10 cellular contexts compared by ENCODE assay signal in the genomic region with DNA sequence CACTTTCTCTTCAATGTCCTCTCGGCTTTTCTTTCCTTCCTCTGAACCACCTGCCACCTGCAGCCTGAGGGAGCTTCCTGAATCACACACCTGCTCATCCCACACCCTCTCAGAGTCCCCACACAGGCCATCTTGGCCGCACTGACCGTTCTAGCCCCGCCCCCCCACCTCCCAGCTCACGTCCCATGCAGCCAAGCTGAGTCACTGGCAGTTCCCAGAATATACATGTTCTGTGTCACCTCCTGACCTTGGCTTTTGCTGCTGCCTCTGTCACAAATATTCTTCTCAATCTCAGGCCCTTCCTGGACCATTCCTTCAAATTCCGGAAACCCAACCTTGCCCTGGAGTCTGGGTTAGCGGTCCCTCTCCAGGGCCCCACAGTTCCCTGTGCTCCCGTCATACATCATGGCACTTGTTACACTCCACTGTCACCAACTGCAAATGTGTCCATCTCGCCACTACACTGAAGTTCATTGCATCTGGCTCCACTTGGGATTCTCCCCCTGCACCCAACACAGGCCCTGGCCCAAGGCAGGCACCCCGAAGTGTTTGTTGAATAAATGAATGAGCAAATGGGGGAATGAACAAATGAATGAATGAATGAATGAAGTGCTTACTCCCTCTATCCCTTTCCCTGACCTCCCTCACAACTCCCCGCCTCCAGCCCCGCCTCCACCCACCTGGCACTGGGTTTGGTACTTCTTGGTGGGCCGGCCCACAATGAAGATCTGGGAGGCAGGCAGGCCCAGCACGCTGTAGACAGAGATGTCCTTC. TPM values are rescaled to one million over a fixed set of nuclear protein-coding genes. Genes with fewer than 3 reads are reported as not detected.
DNase-seq lines count a peak whose midpoint lies in the region; ATAC-seq and TF ChIP-seq lines count a peak whose summit lies in the region.
"Had no signal": no experiment of that assay in that cellular context is flagged by ENCODE, and none has a peak within 500 bp of the region (broad histone marks: within the 10 kb centered on the region; RNA-seq: fewer than 3 reads in every experiment).

No MANE protein-coding gene starts in this region.

- peak overlapping the region in 2 of 3 experiments; percentile 42 to 51 for H3K4me3 Mint-ChIP-seq in nephron

- H3K4me1 Mint-ChIP-seq in nephron = peaks cover 36% of the 10 kb centered on the region

- ATAC-seq in esophagus mucosa (peak; percentile 58), HG03025 (IDR thresholded peaks at IDR 0.05; ENCODE audit: low FRiP score, unreplicated experiment) (no peak)

- H3K9me3 Mint-ChIP-seq in nephron = no peaks in the 10 kb centered on the region

- no peaks in the 10 kb centered on the region for H3K36me3 Mint-ChIP-seq in nephron (ENCODE audit: low read depth)

- DNase-seq in DMS53 treated with DMSO at 0.1 percent for 48 hours (lab: John Stamatoyannopoulos, UW; ENCODE audit: unreplicated experiment) = peak; percentile 51
- peak; percentile 7 for DNase-seq in NCI-H69 (lab: John Stamatoyannopoulos, UW)
- DNase-seq in SIG-M5 treated with dmso at 0.1 percent for 504 hours (lab: John Stamatoyannopoulos, UW; ENCODE audit: unreplicated experiment) = no peak
- no peak for DNase-seq in activated CD4-positive, alpha-beta T cell treated with anti-CD3 and anti-CD28 coated beads, Interleukin-2, amount 50 U/mL, for 1 hour
- DNase-seq in GM20000 (ENCODE audit: low spot score) = no peak
- DNase-seq: NCI-H1417 treated with DMSO at 0.1 percent for 48 hours; stimulated activated CD8-positive, alpha-beta memory T cell treated with anti-CD3 and anti-CD28 coated beads, Interleukin-4, amount 100 ng/mL, for 48 hours had no signal

- TF ChIP-seq CTCF in nephron (IDR thresholded peaks at IDR 0.05; ENCODE audit: unreplicated experiment in 3 of 3) (no peak), GM20000 (IDR thresholded peaks at IDR 0.05; ENCODE audit: extremely low read depth, missing control alignments) (no peak)

- H3K27me3 Mint-ChIP-seq in nephron (ENCODE audit: low read depth) = peaks cover 28% of the 10 kb centered on the region

- H3K27ac Mint-ChIP-seq in nephron = no peak overlapping the region

RNA-seq across cellular contexts. Expression of a gene that starts 12.8 kb away (rescaled TPM):
- 4.8 TPM for total RNA-seq in esophagus mucosa

RNA-seq across cellular contexts. Expression of a gene that starts 22.2 kb away (rescaled TPM):
- total RNA-seq in esophagus mucosa = not detected

Comparison
In these comparisons a context has a peak if more than half of its experiments do, and no peak if none do; other contexts are left out.
1. DNase-seq: peak in DMS53 treated with DMSO at 0.1 percent for 48 hours (single experiment) and NCI-H69 (single experiment); none in SIG-M5 treated with dmso at 0.1 percent for 504 hours (single experiment), activated CD4-positive, alpha-beta T cell treated with anti-CD3 and anti-CD28 coated beads, Interleukin-2, amount 50 U/mL, for 1 hour (single experiment) and GM20000 (single experiment).